8 cellular contexts compared by ENCODE assay signal in genomic region chr7:26078437-26079362, GRCh38.
A peak's percentile ranks its signal among the peaks of the same experiment; 100 is the strongest.
DNase-seq lines count a peak whose midpoint lies in the region; ATAC-seq, FAIRE-seq and TF ChIP-seq lines count a peak whose summit lies in the region.

No MANE protein-coding gene starts in this region.

- H3K4me1 Mint-ChIP-seq in activated CD8-positive, alpha-beta memory T cell treated with anti-CD3 and anti-CD28 coated beads, Interleukin-2, amount 10 ng/mL, durations not matched to agents 7 days and 5 days = peaks cover 8% of the 10 kb centered on the region

- H3K4me3 ChIP-seq in HUES6 (ENCODE audit: low read depth, low read length) (peak overlapping the region; percentile 34), endothelial cell of umbilical vein (replicated peaks in 1 of 3; ENCODE audit: insufficient read depth in 1 of 3, low read depth in 1 of 3, low read length in 3 of 3) (no peak overlapping the region), neuron (ENCODE audit: low read length) (peak overlapping the region; percentile 10), suprapubic skin (no peak overlapping the region)

- H3K27me3 ChIP-seq in HUES6 (ENCODE audit: control insufficient read depth, insufficient read depth, low read length) (peaks cover 8% of the 10 kb centered on the region; the same call in 1 of the 2 replicates), endothelial cell of umbilical vein (ENCODE audit: control insufficient read depth in 2 of 2, insufficient read depth in 2 of 2, low read length in 2 of 2) (peaks cover 27 to 54% of the 10 kb centered on the region in 2 experiments), neuron (ENCODE audit: insufficient read depth, low read length) (peaks cover 4% of the 10 kb centered on the region), suprapubic skin (peaks cover 42% of the 10 kb centered on the region)

- H4K20me1 ChIP-seq in endothelial cell of umbilical vein (replicated peaks; ENCODE audit: control insufficient read depth, extremely low read depth, insufficient read depth, low read length) = no peaks in the 10 kb centered on the region

- DNase-seq in Caki2 (ENCODE audit: low read depth) (peak; percentile 32), endothelial cell of umbilical vein (ENCODE audit: low read depth, low spot score) (peak; percentile 45), suprapubic skin (ENCODE audit: low spot score in 2 of 2) (peak in 1 of 2 donors; percentile 73)
- DNase-seq in NK-92 treated with Interleukin-12 subunit alpha and Interleukin-12 subunit beta, amount 100 ng/mL, for 24 hours (lab: John Stamatoyannopoulos, UW) = peak; percentile 31
- DNase-seq in activated CD8-positive, alpha-beta memory T cell treated with anti-CD3 and anti-CD28 coated beads, Interleukin-2, amount 10 ng/mL, durations not matched to agents 7 days and 5 days = peak; percentile 85

- H3K79me2 ChIP-seq in endothelial cell of umbilical vein (ENCODE audit: control insufficient read depth, insufficient read depth, low read length) = no peaks in the 10 kb centered on the region

- peak overlapping the region; percentile 22 for H3K4me2 ChIP-seq in endothelial cell of umbilical vein (ENCODE audit: insufficient read depth, low read length)

- H2AFZ ChIP-seq in endothelial cell of umbilical vein (ENCODE audit: low read depth, low read length) = peak overlapping the region; percentile 31
- peak overlapping the region; percentile 7 for H2AFZ ChIP-seq in neuron (ENCODE audit: low read depth, low read length)

- ATAC-seq in GM21390 (IDR thresholded peaks at IDR 0.05; ENCODE audit: unreplicated experiment) = peak; percentile 89
- peak; percentile 99 for ATAC-seq in activated CD8-positive, alpha-beta memory T cell treated with anti-CD3 and anti-CD28 coated beads, Interleukin-2, amount 10 ng/mL, durations not matched to agents 7 days and 5 days

- no peak overlapping the region for H3K4me3 Mint-ChIP-seq in activated CD8-positive, alpha-beta memory T cell treated with anti-CD3 and anti-CD28 coated beads, Interleukin-2, amount 10 ng/mL, durations not matched to agents 7 days and 5 days

- H3K9me3 Mint-ChIP-seq in activated CD8-positive, alpha-beta memory T cell treated with anti-CD3 and anti-CD28 coated beads, Interleukin-2, amount 10 ng/mL, durations not matched to agents 7 days and 5 days (ENCODE audit: low read depth) = no peaks in the 10 kb centered on the region

- WGBS in suprapubic skin = 20% methylated on average over 15 of the region's 19 CpGs

- H3K9ac ChIP-seq in HUES6 (ENCODE audit: low read length) (no peak overlapping the region), endothelial cell of umbilical vein (replicated peaks; ENCODE audit: extremely low read depth, insufficient read depth, low read length) (no peak overlapping the region)

- H3K36me3 ChIP-seq in HUES6 (ENCODE audit: control insufficient read depth, insufficient read depth, low read length) (no peaks in the 10 kb centered on the region), endothelial cell of umbilical vein (ENCODE audit: control insufficient read depth in 2 of 2, extremely low read depth in 1 of 2, insufficient read depth in 2 of 2, low read length in 2 of 2) (no peaks in the 10 kb centered on the region), neuron (ENCODE audit: insufficient read depth, low read length) (no peaks in the 10 kb centered on the region), suprapubic skin (no peaks in the 10 kb centered on the region)

- BruUV-seq in endothelial cell of umbilical vein (replicated peaks; lab: Mats Ljungman, UMichigan) = no TSS peak

- H3K9me3 ChIP-seq in HUES6 (ENCODE audit: control insufficient read depth, insufficient read depth, low read depth, low read length) (no peaks in the 10 kb centered on the region), endothelial cell of umbilical vein (replicated peaks; ENCODE audit: control insufficient read depth, insufficient read depth, low read length) (no peaks in the 10 kb centered on the region), neuron (ENCODE audit: low read length) (no peaks in the 10 kb centered on the region), suprapubic skin (no peaks in the 10 kb centered on the region)

- no peaks in the 10 kb centered on the region for H3K36me3 Mint-ChIP-seq in activated CD8-positive, alpha-beta memory T cell treated with anti-CD3 and anti-CD28 coated beads, Interleukin-2, amount 10 ng/mL, durations not matched to agents 7 days and 5 days

- H3K9me1 ChIP-seq in endothelial cell of umbilical vein (replicated peaks; ENCODE audit: control insufficient read depth, extremely low read depth, insufficient read depth, low read length) = no peaks in the 10 kb centered on the region

- intact Hi-C loops in endothelial cell of umbilical vein (cut with micrococcal nuclease) = loop anchor here (2.0 to 5.0 kb wide), 3 partner anchors 186 to 589 kb away; no protein-coding TSS in a partner anchor

- H3K27ac Mint-ChIP-seq in activated CD8-positive, alpha-beta memory T cell treated with anti-CD3 and anti-CD28 coated beads, Interleukin-2, amount 10 ng/mL, durations not matched to agents 7 days and 5 days = no peak overlapping the region

- H3K27me3 Mint-ChIP-seq in activated CD8-positive, alpha-beta memory T cell treated with anti-CD3 and anti-CD28 coated beads, Interleukin-2, amount 10 ng/mL, durations not matched to agents 7 days and 5 days = peaks cover 73% of the 10 kb centered on the region

- TF ChIP-seq POLR2A in endothelial cell of umbilical vein (IDR thresholded peaks at IDR 0.05; ENCODE audit: low read depth, low read length) (no peak), suprapubic skin (IDR thresholded peaks at IDR 0.05) (no peak)

- H3K27ac ChIP-seq in HUES6 (ENCODE audit: low read depth, low read length) (no peak overlapping the region), endothelial cell of umbilical vein (ENCODE audit: insufficient read depth, low read depth, low read length) (no peak overlapping the region), suprapubic skin (no peak overlapping the region)

- TF ChIP-seq CTCF in endothelial cell of umbilical vein (IDR thresholded peaks at IDR 0.05; ENCODE audit: extremely low read depth in 1 of 2, insufficient read depth in 1 of 2, low read depth in 1 of 2, low read length in 2 of 2) (peak; percentile 13 to 45), suprapubic skin (IDR thresholded peaks at IDR 0.05) (peak; percentile 11 to 23)

- in situ Hi-C loops in Caki2 (cut with HindIII; ENCODE audit: low pct_unique_long_range_greater_than_20kb, low sequenced_read_pairs) = no loop called here

- POLR2A ChIA-PET in endothelial cell of umbilical vein (lab: Charles Lee) = no interaction called here

- TF ChIP-seq EP300 in suprapubic skin (IDR thresholded peaks at IDR 0.05) = no peak

- CTCF ChIA-PET in activated CD8-positive, alpha-beta memory T cell treated with anti-CD3 and anti-CD28 coated beads, Interleukin-2, amount 10 ng/mL, durations not matched to agents 7 days and 5 days (lab: Charles Lee) = interaction anchor here (0.6 to 2.8 kb wide), 35 partner anchors 9 to 298 kb away, joined by 3 to 25 read pairs (median 4); no protein-coding TSS in a partner anchor
- CTCF ChIA-PET in endothelial cell of umbilical vein (lab: Charles Lee) = interaction anchor here (0.7 to 2.5 kb wide), 14 partner anchors 9 to 589 kb away, joined by 3 to 16 read pairs (median 4); no protein-coding TSS in a partner anchor

- H3K4me1 ChIP-seq in HUES6 (ENCODE audit: control insufficient read depth, insufficient read depth, low read length) (peaks cover 6% of the 10 kb centered on the region), endothelial cell of umbilical vein (ENCODE audit: control insufficient read depth, extremely low read depth, insufficient read depth, low read length) (no peaks in the 10 kb centered on the region), neuron (ENCODE audit: insufficient read depth, low read length) (peaks cover 2% of the 10 kb centered on the region), suprapubic skin (peaks cover 5% of the 10 kb centered on the region)

- dilution Hi-C loops in endothelial cell of umbilical vein (cut with MboI; ENCODE audit: extremely low pct_ligation_motif_present, low sequenced_read_pairs) = no loop called here

- FAIRE-seq in endothelial cell of umbilical vein (lab: Jason Lieb, UNC) = no peak

TF ChIP-seq in endothelial cell of umbilical vein, 7 proteins besides CTCF, POLR2A, EP300 and RAD21:
- TF ChIP-seq GATA2 (IDR thresholded peaks at IDR 0.05; ENCODE audit: insufficient read depth, insufficient read length, low read depth, low read length) = no peak

Comparison
In these comparisons a context has a peak if more than half of its experiments do, and no peak if none do; other contexts are left out.
1. H3K4me3 ChIP-seq: peak in HUES6 (single experiment) and neuron (single experiment); none in endothelial cell of umbilical vein (0 of 3) and suprapubic skin (single experiment).